Comparison of ENCODE assay signal across 1 cellular context in genomic region chr19:3849092-3849491, GRCh38.
TF ChIP-seq lines count a peak whose summit lies in the region.

No MANE protein-coding gene starts in this region.

TF ChIP-seq in K562, 482 proteins besides CTCF, POLR2A, EP300 and RAD21 (continued from another document):
- no peak for TF ChIP-seq ZNF583 (CRISPR knock-in tag; IDR thresholded peaks at IDR 0.05)
